ENCODE assay signal across 15 cellular contexts in the genomic region with DNA sequence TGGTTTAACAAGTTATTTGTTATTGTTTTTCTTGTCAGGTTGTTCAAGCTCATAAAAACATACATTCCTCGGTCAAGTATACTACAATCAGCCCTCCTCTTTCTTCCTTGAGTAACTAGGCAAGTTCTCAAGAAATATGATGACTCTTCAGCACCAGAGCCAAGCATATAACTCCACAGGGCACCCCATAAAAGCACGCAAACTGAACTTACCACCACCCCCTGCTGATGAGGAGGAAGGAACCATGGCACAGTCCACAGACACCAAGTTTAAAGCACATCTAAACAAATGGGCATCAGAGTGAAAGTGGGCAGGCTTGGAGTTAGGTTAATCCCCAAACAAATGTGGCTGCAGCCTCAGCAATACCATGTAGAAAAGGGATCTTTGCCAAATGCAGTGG. TPM values are rescaled to one million over a fixed set of nuclear protein-coding genes. Genes with fewer than 3 reads are reported as not detected.
DNase-seq lines count a peak whose midpoint lies in the region; ATAC-seq and TF ChIP-seq lines count a peak whose summit lies in the region.
"Had no signal": no experiment of that assay in that cellular context is flagged by ENCODE, and none has a peak within 500 bp of the region (broad histone marks: within the 10 kb centered on the region; RNA-seq: fewer than 3 reads in every experiment).

No MANE protein-coding gene starts in this region.

- POLR2A ChIA-PET in WTC11 (lab: Charles Lee): no interaction called here
- POLR2A ChIA-PET in activated CD4-positive, alpha-beta memory T cell treated with anti-CD3 and anti-CD28 coated beads for 36 hours (lab: Charles Lee): no interaction called here

- no peak for DNase-seq in stimulated activated naive CD8-positive, alpha-beta T cell treated with anti-CD3 and anti-CD28 coated beads, Interleukin-15, Interleukin-2, amounts not matched to agents 100 U/mL and 50 U/mL, for 24 hours
- DNase-seq in WTC11 (ENCODE audit: low spot score) (no peak), immature natural killer cell (no peak), HuH-7 (ENCODE audit: low spot score) (no peak), HUDEP-2 (lab: John Stamatoyannopoulos, UW; ENCODE audit: unreplicated experiment in 76 of 76) (no peak)
- no peak for DNase-seq in activated CD4-positive, alpha-beta memory T cell treated with anti-CD3 and anti-CD28 coated beads for 36 hours
- DNase-seq: activated CD4-positive, CD25-positive, alpha-beta regulatory T cell treated with anti-CD3 and anti-CD28 coated beads, Interleukin-2, amount 50 U/mL, for 72 hours; DMS 273 treated with DMSO at 0.1 percent for 48 hours; effector CD4-positive, alpha-beta T cell; GOT3; NCI-H1436 treated with DMSO at 0.1 percent for 48 hours; OCI-M1; ovary had no signal

- CTCF ChIA-PET in WTC11 (lab: Charles Lee): interaction anchor here (2.1 kb wide), 1 partner anchor 25 kb away, joined by 5 read pairs; no protein-coding TSS in a partner anchor
- CTCF ChIA-PET in activated CD4-positive, alpha-beta memory T cell treated with anti-CD3 and anti-CD28 coated beads for 36 hours (lab: Charles Lee): interaction anchor here (0.5 kb wide), 1 partner anchor 30 kb away, joined by 3 read pairs; no protein-coding TSS in a partner anchor

- H3K4me1 Mint-ChIP-seq in stimulated activated naive CD8-positive, alpha-beta T cell treated with anti-CD3 and anti-CD28 coated beads, Interleukin-15, Interleukin-2, amounts not matched to agents 100 ng/mL and 50 ng/mL, for 24 hours (ENCODE audit: low read depth): peaks cover 68% of the 10 kb centered on the region
- H3K4me1 Mint-ChIP-seq in WTC11 (peaks cover 56% of the 10 kb centered on the region), immature natural killer cell (peaks cover 70 to 78% of the 10 kb centered on the region in 2 donors)
- H3K4me1 Mint-ChIP-seq in activated CD4-positive, alpha-beta memory T cell treated with anti-CD3 and anti-CD28 coated beads for 36 hours (ENCODE audit: low read depth): peaks cover 52% of the 10 kb centered on the region

- H3K9me3 Mint-ChIP-seq in stimulated activated naive CD8-positive, alpha-beta T cell treated with anti-CD3 and anti-CD28 coated beads, Interleukin-15, Interleukin-2, amounts not matched to agents 100 ng/mL and 50 ng/mL, for 24 hours: no peaks in the 10 kb centered on the region
- H3K9me3 Mint-ChIP-seq in WTC11 (no peaks in the 10 kb centered on the region), immature natural killer cell (no peaks in the 10 kb centered on the region)
- no peaks in the 10 kb centered on the region for H3K9me3 Mint-ChIP-seq in activated CD4-positive, alpha-beta memory T cell treated with anti-CD3 and anti-CD28 coated beads for 36 hours

- peak overlapping the region; percentile 24 for H3K27ac Mint-ChIP-seq in stimulated activated naive CD8-positive, alpha-beta T cell treated with anti-CD3 and anti-CD28 coated beads, Interleukin-15, Interleukin-2, amounts not matched to agents 100 ng/mL and 50 ng/mL, for 24 hours
- H3K27ac Mint-ChIP-seq in WTC11 (peak overlapping the region; percentile 89), immature natural killer cell (peak overlapping the region in 5 of 6 donors; percentile 6 to 84 (median 63))
- no peak overlapping the region for H3K27ac Mint-ChIP-seq in activated CD4-positive, alpha-beta memory T cell treated with anti-CD3 and anti-CD28 coated beads for 36 hours

- peaks cover 57% of the 10 kb centered on the region for H3K36me3 Mint-ChIP-seq in stimulated activated naive CD8-positive, alpha-beta T cell treated with anti-CD3 and anti-CD28 coated beads, Interleukin-15, Interleukin-2, amounts not matched to agents 100 ng/mL and 50 ng/mL, for 24 hours (ENCODE audit: low read depth)
- H3K36me3 Mint-ChIP-seq in WTC11: peaks cover 76% of the 10 kb centered on the region
- peaks cover 0 to 11% (median 4%) of the 10 kb centered on the region in 3 donors for H3K36me3 Mint-ChIP-seq in immature natural killer cell
- peaks cover 23% of the 10 kb centered on the region for H3K36me3 Mint-ChIP-seq in activated CD4-positive, alpha-beta memory T cell treated with anti-CD3 and anti-CD28 coated beads for 36 hours

- intact Hi-C loops in activated CD4-positive, alpha-beta memory T cell treated with anti-CD3 and anti-CD28 coated beads for 36 hours (cut with micrococcal nuclease): no loop called here

- no peaks in the 10 kb centered on the region for H3K27me3 Mint-ChIP-seq in stimulated activated naive CD8-positive, alpha-beta T cell treated with anti-CD3 and anti-CD28 coated beads, Interleukin-15, Interleukin-2, amounts not matched to agents 100 ng/mL and 50 ng/mL, for 24 hours
- H3K27me3 Mint-ChIP-seq in WTC11 (ENCODE audit: low read depth) (no peaks in the 10 kb centered on the region), immature natural killer cell (ENCODE audit: low read depth in 3 of 3) (peaks cover 0 to 3% (median 2%) of the 10 kb centered on the region in 3 donors)
- H3K27me3 Mint-ChIP-seq in activated CD4-positive, alpha-beta memory T cell treated with anti-CD3 and anti-CD28 coated beads for 36 hours: no peaks in the 10 kb centered on the region

- TF ChIP-seq CTCF in WTC11 (IDR thresholded peaks at IDR 0.05): no peak

- ATAC-seq in stimulated activated naive CD8-positive, alpha-beta T cell treated with anti-CD3 and anti-CD28 coated beads, Interleukin-15, Interleukin-2, amounts not matched to agents 100 U/mL and 50 U/mL, for 24 hours: no peak
- ATAC-seq in WTC11 (no peak), GM21717 (IDR thresholded peaks at IDR 0.05; ENCODE audit: unreplicated experiment) (no peak)

- no peak overlapping the region for H3K4me3 Mint-ChIP-seq in stimulated activated naive CD8-positive, alpha-beta T cell treated with anti-CD3 and anti-CD28 coated beads, Interleukin-15, Interleukin-2, amounts not matched to agents 100 ng/mL and 50 ng/mL, for 24 hours
- H3K4me3 Mint-ChIP-seq in WTC11: no peak overlapping the region
- H3K4me3 Mint-ChIP-seq in immature natural killer cell: peak overlapping the region in 2 of 5 donors; percentile 33 to 53
- no peak overlapping the region for H3K4me3 Mint-ChIP-seq in activated CD4-positive, alpha-beta memory T cell treated with anti-CD3 and anti-CD28 coated beads for 36 hours

TF ChIP-seq in WTC11, 78 proteins besides CTCF, POLR2A, EP300 and RAD21:
- TF ChIP-seq, protein P1, sequence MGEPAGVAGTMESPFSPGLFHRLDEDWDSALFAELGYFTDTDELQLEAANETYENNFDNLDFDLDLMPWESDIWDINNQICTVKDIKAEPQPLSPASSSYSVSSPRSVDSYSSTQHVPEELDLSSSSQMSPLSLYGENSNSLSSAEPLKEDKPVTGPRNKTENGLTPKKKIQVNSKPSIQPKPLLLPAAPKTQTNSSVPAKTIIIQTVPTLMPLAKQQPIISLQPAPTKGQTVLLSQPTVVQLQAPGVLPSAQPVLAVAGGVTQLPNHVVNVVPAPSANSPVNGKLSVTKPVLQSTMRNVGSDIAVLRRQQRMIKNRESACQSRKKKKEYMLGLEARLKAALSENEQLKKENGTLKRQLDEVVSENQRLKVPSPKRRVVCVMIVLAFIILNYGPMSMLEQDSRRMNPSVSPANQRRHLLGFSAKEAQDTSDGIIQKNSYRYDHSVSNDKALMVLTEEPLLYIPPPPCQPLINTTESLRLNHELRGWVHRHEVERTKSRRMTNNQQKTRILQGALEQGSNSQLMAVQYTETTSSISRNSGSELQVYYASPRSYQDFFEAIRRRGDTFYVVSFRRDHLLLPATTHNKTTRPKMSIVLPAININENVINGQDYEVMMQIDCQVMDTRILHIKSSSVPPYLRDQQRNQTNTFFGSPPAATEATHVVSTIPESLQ (CRISPR knock-in tag; IDR thresholded peaks at IDR 0.05): no peak
- TF ChIP-seq TEAD1 (CRISPR knock-in tag; IDR thresholded peaks at IDR 0.05): no peak
- TF ChIP-seq, protein P2, sequence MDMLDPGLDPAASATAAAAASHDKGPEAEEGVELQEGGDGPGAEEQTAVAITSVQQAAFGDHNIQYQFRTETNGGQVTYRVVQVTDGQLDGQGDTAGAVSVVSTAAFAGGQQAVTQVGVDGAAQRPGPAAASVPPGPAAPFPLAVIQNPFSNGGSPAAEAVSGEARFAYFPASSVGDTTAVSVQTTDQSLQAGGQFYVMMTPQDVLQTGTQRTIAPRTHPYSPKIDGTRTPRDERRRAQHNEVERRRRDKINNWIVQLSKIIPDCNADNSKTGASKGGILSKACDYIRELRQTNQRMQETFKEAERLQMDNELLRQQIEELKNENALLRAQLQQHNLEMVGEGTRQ (CRISPR knock-in tag; IDR thresholded peaks at IDR 0.05): no peak
- TF ChIP-seq ETV6 (CRISPR knock-in tag; IDR thresholded peaks at IDR 0.05): no peak
TF ChIP-seq in WTC11: peak in this region for 0.

RNA-seq across cellular contexts. Expression of a gene that starts 5.3 kb away (rescaled TPM):
- 113 to 123 TPM (median 114 TPM) in 3 replicates for total RNA-seq in WTC11 (2021)
- 10 to 100 TPM; 55.5 to 82.3 (median 63.7) TPM for polyA plus RNA-seq in immature natural killer cell
- 10 to 100 TPM; 41.6 to 43.4 TPM for total RNA-seq in activated CD4-positive, alpha-beta memory T cell treated with anti-CD3 and anti-CD28 coated beads for 36 hours

RNA-seq across cellular contexts. Expression of a gene that starts 26.0 kb away (rescaled TPM):
- 40.1 to 50.1 TPM (median 47.1 TPM) in 3 replicates for total RNA-seq in WTC11 (2021)
- polyA plus RNA-seq in immature natural killer cell: 1 to 10 TPM; 4.8 to 8.7 (median 5.6) TPM
- total RNA-seq in activated CD4-positive, alpha-beta memory T cell treated with anti-CD3 and anti-CD28 coated beads for 36 hours: 10 to 100 TPM; 36.5 to 38.5 TPM

RNA-seq across cellular contexts. Expression of a gene that starts 49.0 kb away (rescaled TPM):
- total RNA-seq in WTC11 (2021): 27.9 to 35.7 TPM (median 32.7 TPM) in 3 replicates
- polyA plus RNA-seq in immature natural killer cell: under 1 TPM in 2 of 3 donors, not detected in 1; 0.46 to 0.48 TPM
- total RNA-seq in activated CD4-positive, alpha-beta memory T cell treated with anti-CD3 and anti-CD28 coated beads for 36 hours: 1 to 10 TPM; 6.9 to 7.5 TPM
